In the genomic region with DNA sequence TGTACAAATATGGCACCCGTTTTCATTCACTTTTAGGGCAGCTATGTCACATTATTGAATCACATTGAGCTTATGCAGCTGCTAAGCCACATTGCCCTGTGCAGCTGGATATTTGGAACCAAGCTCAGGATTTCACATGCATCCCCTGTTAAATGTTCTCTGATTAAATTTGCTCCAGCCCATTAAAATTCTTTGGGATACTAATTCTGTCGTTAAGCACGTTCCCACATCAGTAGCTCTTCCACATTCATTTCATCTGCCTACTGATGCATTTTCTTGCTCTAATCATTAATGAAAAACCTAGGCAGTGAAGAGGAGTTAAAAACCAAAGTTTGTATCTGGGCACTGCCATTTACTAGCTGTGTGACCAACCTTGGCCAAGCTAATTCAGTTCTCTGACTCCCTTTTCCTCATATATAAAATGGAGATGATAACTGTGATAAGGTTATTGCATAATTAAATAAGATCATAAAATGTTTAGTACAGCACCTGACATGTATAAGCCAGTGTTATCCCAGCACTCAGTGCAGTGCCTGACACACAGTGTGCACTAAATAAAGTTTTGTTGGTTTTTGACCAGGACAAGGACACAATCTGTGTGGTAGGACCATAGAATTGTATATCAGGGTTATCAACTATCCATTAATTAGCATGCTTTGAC, we compare ENCODE assay signal across 28 cellular contexts.
"Had no signal": no experiment of that assay in that cellular context is flagged by ENCODE, and none has a peak within 500 bp of the region (broad histone marks: within the 10 kb centered on the region; RNA-seq: fewer than 3 reads in every experiment).

No MANE protein-coding gene starts in this region.

- H3K27me3 ChIP-seq: brain microvascular endothelial cell, dorsolateral prefrontal cortex, esophagus muscularis mucosa, foreskin keratinocyte, gastrocnemius medialis had no signal

- H3K9me3 ChIP-seq: gastrocnemius medialis had no signal

- H3K4me1 Mint-ChIP-seq: activated T-helper 17 cell treated with anti-CD3 and anti-CD28 coated beads, Interleukin-2, amount 50 U/mL, for 72 hours; central memory CD8-positive, alpha-beta T cell had no signal

- H3K27ac Mint-ChIP-seq: activated CD4-positive, alpha-beta memory T cell treated with anti-CD3 and anti-CD28 coated beads for 36 hours; activated CD4-positive, alpha-beta T cell treated with anti-CD3 and anti-CD28 coated beads for 36 hours; activated CD4-positive, alpha-beta T cell treated with anti-CD3 and anti-CD28 coated beads, Interleukin-2, amount 10 ng/mL, durations not matched to agents 24 days and 14 days; activated naive CD8-positive, alpha-beta T cell; activated T-helper 17 cell treated with anti-CD3 and anti-CD28 coated beads, Interleukin-2, amount 50 U/mL, for 72 hours; dendritic cell treated with granulocyte-macrophage colony-stimulating factor and Interleukin-4, amounts not matched to agents 40 ng/mL and 50 ng/mL, for 4 days; endodermal cell had no signal

- H3K27ac ChIP-seq: brain microvascular endothelial cell, coronary artery, dorsolateral prefrontal cortex, esophagus muscularis mucosa, foreskin keratinocyte, gastrocnemius medialis had no signal

- H3K4me3 Mint-ChIP-seq: activated CD4-positive, alpha-beta memory T cell treated with anti-CD3 and anti-CD28 coated beads for 36 hours; activated CD4-positive, alpha-beta T cell treated with anti-CD3 and anti-CD28 coated beads for 36 hours; activated CD4-positive, alpha-beta T cell treated with anti-CD3 and anti-CD28 coated beads, Interleukin-2, amount 10 ng/mL, durations not matched to agents 24 days and 14 days; activated naive CD8-positive, alpha-beta T cell; activated T-cell treated with anti-CD3 and anti-CD28 coated beads, Interleukin-2, amount 50 U/mL, for 4 hours; activated T-helper 17 cell treated with anti-CD3 and anti-CD28 coated beads, Interleukin-2, amount 50 U/mL, for 72 hours; central memory CD8-positive, alpha-beta T cell; dendritic cell treated with granulocyte-macrophage colony-stimulating factor and Interleukin-4, amounts not matched to agents 40 ng/mL and 50 ng/mL, for 4 days; endodermal cell had no signal

- H3K27me3 Mint-ChIP-seq: activated CD4-positive, alpha-beta T cell treated with anti-CD3 and anti-CD28 coated beads for 36 hours; dendritic cell treated with granulocyte-macrophage colony-stimulating factor and Interleukin-4, amounts not matched to agents 40 ng/mL and 50 ng/mL, for 4 days had no signal

- H3K36me3 Mint-ChIP-seq: activated CD4-positive, alpha-beta memory T cell treated with anti-CD3 and anti-CD28 coated beads for 36 hours; activated naive CD8-positive, alpha-beta T cell had no signal

- DNase-seq: activated CD4-positive, alpha-beta memory T cell treated with anti-CD3 and anti-CD28 coated beads for 36 hours; activated CD4-positive, alpha-beta T cell treated with anti-CD3 and anti-CD28 coated beads for 36 hours; activated CD4-positive, alpha-beta T cell treated with anti-CD3 and anti-CD28 coated beads, Interleukin-2, amount 10 ng/mL, durations not matched to agents 24 days and 14 days; activated CD4-positive, CD25-positive, alpha-beta regulatory T cell; activated CD4-positive, CD25-positive, alpha-beta regulatory T cell treated with anti-CD3 and anti-CD28 coated beads, Interleukin-2, amount 50 U/mL, for 72 hours; activated CD8-positive, alpha-beta memory T cell treated with anti-CD3 and anti-CD28 coated beads, Interleukin-2, amount 50 U/mL, for 48 hours; activated effector memory CD4-positive, alpha-beta T cell treated with Interleukin-2 at 50 U/mL for 16 hours; activated gamma-delta T cell treated with Interleukin-2 at 50 U/mL for 16 hours; activated naive CD4-positive, alpha-beta T cell treated with anti-CD3 and anti-CD28 coated beads, Interleukin-2, amount 50 U/mL, for 16 hours; activated naive CD4-positive, alpha-beta T cell treated with Interleukin-2 at 50 U/mL for 16 hours; activated T-cell treated with anti-CD3 and anti-CD28 coated beads, Interleukin-2, amount 50 U/mL, for 4 hours; amniotic stem cell; anterior cingulate cortex; brain microvascular endothelial cell; dorsolateral prefrontal cortex; effector memory CD4-positive, alpha-beta T cell; endodermal cell; erythroblast; foreskin keratinocyte; gastrocnemius medialis; glutamatergic neuron; T-helper 2 cell had no signal

- ATAC-seq: activated CD4-positive, alpha-beta T cell treated with anti-CD3 and anti-CD28 coated beads for 36 hours; activated T-cell treated with anti-CD3 and anti-CD28 coated beads, Interleukin-2, amount 50 U/mL, for 4 hours; activated T-helper 17 cell treated with anti-CD3 and anti-CD28 coated beads, Interleukin-2, amount 50 U/mL, for 72 hours; foreskin keratinocyte; gastrocnemius medialis had no signal

- H3K9me3 Mint-ChIP-seq: endodermal cell had no signal
